ENCODE assay signal across 8 cellular contexts in the genomic region with DNA sequence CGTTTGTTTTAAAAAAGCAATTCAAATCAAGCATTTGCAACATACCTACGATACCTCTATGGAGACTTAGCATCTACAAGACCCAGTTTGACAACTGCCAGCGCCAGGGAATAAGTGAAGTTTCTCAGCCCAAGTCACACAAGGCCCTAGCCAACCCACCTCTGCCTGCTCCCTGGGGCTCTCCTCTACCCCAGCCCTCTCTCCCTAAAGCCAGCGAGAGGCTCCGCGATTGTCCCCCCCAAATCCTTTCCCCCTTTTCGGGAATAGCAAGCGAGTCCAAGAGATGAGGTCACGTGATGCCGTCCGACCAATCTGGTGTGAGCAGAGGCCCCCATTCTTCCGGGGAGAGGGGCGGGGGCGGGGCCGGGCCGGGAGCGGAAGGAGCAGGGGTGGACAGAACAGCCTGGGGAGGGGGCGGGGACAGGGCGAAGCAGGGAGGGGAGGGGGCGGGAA.
DNase-seq lines count a peak whose midpoint lies in the region; ATAC-seq and TF ChIP-seq lines count a peak whose summit lies in the region.

No MANE protein-coding gene starts in this region.

- CTCF ChIA-PET in Panc1 (lab: Charles Lee): no interaction called here

- TF ChIP-seq CTCF in Panc1 (IDR thresholded peaks at IDR 0.05) (no peak), fibroblast of the aortic adventitia (IDR thresholded peaks at IDR 0.05; ENCODE audit: insufficient read depth, low read length) (no peak), natural killer cell (IDR thresholded peaks at IDR 0.05) (no peak)

- no peaks in the 10 kb centered on the region for H3K27me3 ChIP-seq in CD4-positive, CD25-positive, alpha-beta regulatory T cell (ENCODE audit: control insufficient read depth, insufficient read depth, low read length)
- no peaks in the 10 kb centered on the region; the same call in 1 of the 2 replicates for H3K27me3 ChIP-seq in Panc1 (ENCODE audit: control insufficient read depth, insufficient read depth, low read length)

- peaks cover 13% of the 10 kb centered on the region for H3K27me3 Mint-ChIP-seq in CD4-positive, CD25-positive, alpha-beta regulatory T cell
- H3K27me3 Mint-ChIP-seq in activated T-helper 17 cell treated with anti-CD3 and anti-CD28 coated beads, Interleukin-2, amount 50 U/mL, for 72 hours: no peaks in the 10 kb centered on the region
- peaks cover 9 to 13% of the 10 kb centered on the region in 2 donors for H3K27me3 Mint-ChIP-seq in natural killer cell (ENCODE audit: low read depth in 2 of 2)
- no peaks in the 10 kb centered on the region for H3K27me3 Mint-ChIP-seq in stimulated activated memory B cell treated with anti-CD40 and anti-IgM and Interleukin-4, amounts not matched to agents 10 μg/mL and 1 μg/mL and 100 μg/mL, for 72 hours

- H3K9me3 ChIP-seq in CD4-positive, CD25-positive, alpha-beta regulatory T cell (ENCODE audit: control insufficient read depth in 2 of 2, low read length in 2 of 2): no peaks in the 10 kb centered on the region
- no peaks in the 10 kb centered on the region for H3K9me3 ChIP-seq in Panc1 (ENCODE audit: control insufficient read depth, insufficient read depth, low read depth, low read length)

- H3K4me3 Mint-ChIP-seq in CD4-positive, CD25-positive, alpha-beta regulatory T cell: peak overlapping the region; percentile 94 to 98 (median 96)
- peak overlapping the region; percentile 87 for H3K4me3 Mint-ChIP-seq in activated T-helper 17 cell treated with anti-CD3 and anti-CD28 coated beads, Interleukin-2, amount 50 U/mL, for 72 hours
- H3K4me3 Mint-ChIP-seq in natural killer cell: peak overlapping the region; percentile 94
- H3K4me3 Mint-ChIP-seq in stimulated activated memory B cell treated with anti-CD40 and anti-IgM and Interleukin-4, amounts not matched to agents 10 μg/mL and 1 μg/mL and 100 μg/mL, for 72 hours: peak overlapping the region; percentile 97

- in situ Hi-C loops in Panc1 (cut with HindIII; ENCODE audit: low pct_unique_long_range_greater_than_20kb, low sequenced_read_pairs): no loop called here

- H3K36me3 ChIP-seq in CD4-positive, CD25-positive, alpha-beta regulatory T cell (ENCODE audit: control insufficient read depth, insufficient read depth, low read length): no peaks in the 10 kb centered on the region
- H3K36me3 ChIP-seq in Panc1 (ENCODE audit: control insufficient read depth, insufficient read depth, low read length): no peaks in the 10 kb centered on the region

- peaks cover 0 to 2% (median 0%) of the 10 kb centered on the region in 7 donors for H3K9me3 Mint-ChIP-seq in CD4-positive, CD25-positive, alpha-beta regulatory T cell
- H3K9me3 Mint-ChIP-seq in activated T-helper 17 cell treated with anti-CD3 and anti-CD28 coated beads, Interleukin-2, amount 50 U/mL, for 72 hours: no peaks in the 10 kb centered on the region
- no peaks in the 10 kb centered on the region for H3K9me3 Mint-ChIP-seq in natural killer cell
- no peaks in the 10 kb centered on the region for H3K9me3 Mint-ChIP-seq in stimulated activated memory B cell treated with anti-CD40 and anti-IgM and Interleukin-4, amounts not matched to agents 10 μg/mL and 1 μg/mL and 100 μg/mL, for 72 hours

- H3K27ac ChIP-seq in CD4-positive, CD25-positive, alpha-beta regulatory T cell (ENCODE audit: insufficient read depth, low read length, poor library complexity, severe bottlenecking): peak overlapping the region; percentile 67
- H3K27ac ChIP-seq in Panc1 (ENCODE audit: low read length): peak overlapping the region; percentile 18; the same call in 1 of the 2 replicates

- H3K4me3 ChIP-seq in CD4-positive, CD25-positive, alpha-beta regulatory T cell (ENCODE audit: low read depth, low read length): peak overlapping the region; percentile 92
- H3K4me3 ChIP-seq in Panc1 (ENCODE audit: low read depth in 2 of 2, low read length in 2 of 2) (peak overlapping the region; percentile 47 to 66), fibroblast of the aortic adventitia (ENCODE audit: low read depth, low read length) (peak overlapping the region; percentile 81)

- H3K4me1 Mint-ChIP-seq in CD4-positive, CD25-positive, alpha-beta regulatory T cell: peaks cover 9 to 18% (median 10%) of the 10 kb centered on the region in 4 donors
- H3K4me1 Mint-ChIP-seq in activated T-helper 17 cell treated with anti-CD3 and anti-CD28 coated beads, Interleukin-2, amount 50 U/mL, for 72 hours: peaks cover 5% of the 10 kb centered on the region
- H3K4me1 Mint-ChIP-seq in natural killer cell: peaks cover 8 to 16% of the 10 kb centered on the region in 2 donors
- H3K4me1 Mint-ChIP-seq in stimulated activated memory B cell treated with anti-CD40 and anti-IgM and Interleukin-4, amounts not matched to agents 10 μg/mL and 1 μg/mL and 100 μg/mL, for 72 hours: peaks cover 8% of the 10 kb centered on the region

- peak overlapping the region; percentile 72 to 97 (median 84) for H3K27ac Mint-ChIP-seq in CD4-positive, CD25-positive, alpha-beta regulatory T cell
- H3K27ac Mint-ChIP-seq in activated T-helper 17 cell treated with anti-CD3 and anti-CD28 coated beads, Interleukin-2, amount 50 U/mL, for 72 hours: peak overlapping the region; percentile 85
- H3K27ac Mint-ChIP-seq in natural killer cell: peak overlapping the region; percentile 86 to 93
- peak overlapping the region; percentile 76 for H3K27ac Mint-ChIP-seq in stimulated activated memory B cell treated with anti-CD40 and anti-IgM and Interleukin-4, amounts not matched to agents 10 μg/mL and 1 μg/mL and 100 μg/mL, for 72 hours

- POLR2A ChIA-PET in Panc1 (lab: Charles Lee): no interaction called here

- intact Hi-C loops in Panc1 (cut with micrococcal nuclease; ENCODE audit: unreplicated experiment) (no loop called here), natural killer cell (cut with micrococcal nuclease) (no loop called here)

- no TSS peak for BruUV-seq in Panc1 (replicated peaks; lab: Mats Ljungman, UMichigan)

- peaks cover 6% of the 10 kb centered on the region for H3K4me1 ChIP-seq in CD4-positive, CD25-positive, alpha-beta regulatory T cell (ENCODE audit: control insufficient read depth, insufficient read depth, low read length, poor library complexity, severe bottlenecking)
- H3K4me1 ChIP-seq in Panc1 (ENCODE audit: control insufficient read depth, insufficient read depth, low read length): no peaks in the 10 kb centered on the region

- H3K36me3 Mint-ChIP-seq in CD4-positive, CD25-positive, alpha-beta regulatory T cell: no peaks in the 10 kb centered on the region
- H3K36me3 Mint-ChIP-seq in activated T-helper 17 cell treated with anti-CD3 and anti-CD28 coated beads, Interleukin-2, amount 50 U/mL, for 72 hours (ENCODE audit: low read depth): no peaks in the 10 kb centered on the region
- H3K36me3 Mint-ChIP-seq in natural killer cell: no peaks in the 10 kb centered on the region
- no peaks in the 10 kb centered on the region for H3K36me3 Mint-ChIP-seq in stimulated activated memory B cell treated with anti-CD40 and anti-IgM and Interleukin-4, amounts not matched to agents 10 μg/mL and 1 μg/mL and 100 μg/mL, for 72 hours

- ATAC-seq in CD4-positive, CD25-positive, alpha-beta regulatory T cell (ENCODE audit: low read depth in 2 of 2): peak; percentile 82 to 87
- ATAC-seq in GM19463 (IDR thresholded peaks at IDR 0.05; ENCODE audit: unreplicated experiment) (peak; percentile 89), Panc1 (peak; percentile 91), natural killer cell (peak; percentile 94 to 96 (median 95))
- peak; percentile 92 for ATAC-seq in activated T-helper 17 cell treated with anti-CD3 and anti-CD28 coated beads, Interleukin-2, amount 50 U/mL, for 72 hours (replicated peaks)
- ATAC-seq in stimulated activated memory B cell treated with anti-CD40 and anti-IgM and Interleukin-4, amounts not matched to agents 10 μg/mL and 1 μg/mL and 100 μg/mL, for 72 hours: peak; percentile 85

- DNase-seq in CD4-positive, CD25-positive, alpha-beta regulatory T cell: peak; percentile 77 to 84 (median 78)
- peak; percentile 30 for DNase-seq in HS-5 (ENCODE audit: low read depth)
- no peak for DNase-seq in Panc1 (ENCODE audit: low read depth, low spot score)
- DNase-seq in fibroblast of the aortic adventitia (ENCODE audit: low read depth): peak; percentile 80
- peak; percentile 78 for DNase-seq in natural killer cell
